11 cellular contexts compared by ENCODE assay signal in the genomic region with DNA sequence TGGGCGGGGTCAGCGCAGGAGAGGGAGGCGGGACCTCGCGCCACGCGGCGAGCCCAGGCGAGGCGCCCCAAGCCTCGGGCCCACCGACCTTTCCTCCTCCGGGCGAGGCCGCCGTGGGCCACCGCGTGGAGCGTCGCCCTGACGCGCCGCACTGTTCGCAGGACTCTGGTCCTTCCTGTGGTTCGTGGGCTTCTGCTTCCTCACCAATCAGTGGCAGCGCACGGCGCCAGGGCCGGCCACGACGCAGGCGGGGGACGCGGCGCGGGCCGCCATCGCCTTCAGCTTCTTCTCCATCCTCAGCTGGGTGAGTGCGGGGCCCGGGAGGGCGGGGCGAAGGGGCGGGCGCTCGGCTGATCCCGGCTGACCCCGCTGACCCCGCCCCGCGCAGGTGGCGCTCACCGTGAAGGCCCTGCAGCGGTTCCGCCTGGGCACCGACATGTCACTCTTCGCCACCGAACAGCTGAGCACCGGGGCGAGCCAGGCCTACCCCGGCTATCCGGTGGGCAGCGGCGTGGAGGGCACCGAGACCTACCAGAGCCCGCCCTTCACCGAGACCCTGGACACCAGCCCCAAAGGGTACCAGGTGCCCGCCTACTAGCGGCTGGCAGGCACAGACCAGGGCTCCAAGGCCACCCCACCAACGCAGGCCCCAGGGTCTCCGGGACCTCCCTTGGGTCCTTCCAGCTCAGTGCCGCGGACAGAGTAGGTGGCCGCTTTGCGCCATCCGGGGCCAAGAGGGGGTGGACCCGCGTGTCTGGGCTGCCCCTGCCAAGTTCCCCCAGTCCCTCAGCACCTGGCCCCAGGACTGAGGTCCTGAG. TPM values are rescaled to one million over a fixed set of nuclear protein-coding genes. Genes with fewer than 3 reads are reported as not detected.
DNase-seq lines count a peak whose midpoint lies in the region; ATAC-seq and TF ChIP-seq lines count a peak whose summit lies in the region.
"Had no signal": no experiment of that assay in that cellular context is flagged by ENCODE, and none has a peak within 500 bp of the region (broad histone marks: within the 10 kb centered on the region; RNA-seq: fewer than 3 reads in every experiment).

No MANE protein-coding gene starts in this region.

- H4K20me1 ChIP-seq in GM23338 (replicated peaks; ENCODE audit: insufficient read depth): no peaks in the 10 kb centered on the region; the same call in 1 of the 2 replicates

- H3K4me3 Mint-ChIP-seq in GM23338: peak overlapping the region; percentile 68
- H3K4me3 Mint-ChIP-seq in stimulated activated naive B cell treated with anti-CD40 and anti-IgM and Interleukin-4, amounts not matched to agents 10 μg/mL and 1 μg/mL and 100 μg/mL, for 72 hours: no peak overlapping the region
- H3K4me3 Mint-ChIP-seq: activated naive CD8-positive, alpha-beta T cell treated with anti-CD3 and anti-CD28 coated beads, Interleukin-2, amount 50 U/mL, for 24 hours had no signal

- H3K4me1 ChIP-seq in GM23338 (ENCODE audit: insufficient read depth): peaks cover 7% of the 10 kb centered on the region; the same call in 1 of the 2 replicates
- H3K4me1 ChIP-seq in ascending aorta: peaks cover 13 to 23% of the 10 kb centered on the region in 2 donors

- H3K27me3 Mint-ChIP-seq in GM23338 (ENCODE audit: insufficient read depth, low read depth, poor library complexity): peaks cover 31% of the 10 kb centered on the region
- no peaks in the 10 kb centered on the region for H3K27me3 Mint-ChIP-seq in stimulated activated naive B cell treated with anti-CD40 and anti-IgM and Interleukin-4, amounts not matched to agents 10 μg/mL and 1 μg/mL and 100 μg/mL, for 72 hours

- H3K27ac Mint-ChIP-seq in GM23338: no peak overlapping the region
- H3K27ac Mint-ChIP-seq in stimulated activated naive B cell treated with anti-CD40 and anti-IgM and Interleukin-4, amounts not matched to agents 10 μg/mL and 1 μg/mL and 100 μg/mL, for 72 hours: peak overlapping the region; percentile 98
- H3K27ac Mint-ChIP-seq: activated naive CD8-positive, alpha-beta T cell treated with anti-CD3 and anti-CD28 coated beads, Interleukin-2, amount 50 U/mL, for 24 hours had no signal

- no peaks in the 10 kb centered on the region for H3K9me2 ChIP-seq in GM23338 (ENCODE audit: insufficient read depth)

- intact Hi-C loops in ascending aorta (cut with DNase I): no loop called here

- H3K4me2 ChIP-seq in GM23338: peak overlapping the region; percentile 88

- H3K9me3 ChIP-seq in ascending aorta: no peaks in the 10 kb centered on the region

- H3K27ac ChIP-seq in GM23338 (ENCODE audit: low read depth): no peak overlapping the region
- H3K27ac ChIP-seq in ascending aorta: no peak overlapping the region

- H3F3A ChIP-seq in GM23338 (replicated peaks; ENCODE audit: low read depth): peaks cover 23% of the 10 kb centered on the region

- peaks cover 15% of the 10 kb centered on the region for H3K4me1 Mint-ChIP-seq in GM23338
- H3K4me1 Mint-ChIP-seq in stimulated activated naive B cell treated with anti-CD40 and anti-IgM and Interleukin-4, amounts not matched to agents 10 μg/mL and 1 μg/mL and 100 μg/mL, for 72 hours: peaks cover 23 to 37% of the 10 kb centered on the region in 2 donors

- peaks cover 4% of the 10 kb centered on the region; the same call in 1 of the 2 replicates for H3K79me2 ChIP-seq in GM23338 (replicated peaks; ENCODE audit: insufficient read depth)

- H2AFZ ChIP-seq in GM23338: no peak overlapping the region

- H3K4me3 ChIP-seq in GM23338 (peak overlapping the region; percentile 69), ascending aorta (peak overlapping the region; percentile 54 to 65)

- DNase-seq in GM23338 (ENCODE audit: low spot score) (peak; percentile 85), ascending aorta (ENCODE audit: low spot score in 2 of 2) (no peak), iPS-NIHi7 (ENCODE audit: extremely low spot score) (peak; percentile 58), left lobe of liver (ENCODE audit: low spot score) (no peak), NCI-H128 (lab: John Stamatoyannopoulos, UW; ENCODE audit: unreplicated experiment) (no peak), DMS 273 treated with DMSO at 0.1 percent for 48 hours (lab: John Stamatoyannopoulos, UW) (no peak)
- no peak for DNase-seq in stimulated activated naive B cell treated with anti-CD40 and anti-IgM and Interleukin-4, amounts not matched to agents 10 μg/mL and 1 μg/mL and 100 μg/mL, for 72 hours
- DNase-seq: NCI-H2029 had no signal

- H3K27me3 ChIP-seq in GM23338 (ENCODE audit: insufficient read depth) (peaks cover 33% of the 10 kb centered on the region), ascending aorta (peaks cover 16% of the 10 kb centered on the region)

- ATAC-seq in GM23338: peak; percentile 60
- no peak for ATAC-seq in stimulated activated naive B cell treated with anti-CD40 and anti-IgM and Interleukin-4, amounts not matched to agents 10 μg/mL and 1 μg/mL and 100 μg/mL, for 72 hours (replicated peaks)
- ATAC-seq in HG03520 (IDR thresholded peaks at IDR 0.05; ENCODE audit: unreplicated experiment): no peak
- no peak for ATAC-seq in left lobe of liver

- TF ChIP-seq CTCF in GM23338 (conservative IDR thresholded peaks at IDR 0.05; ENCODE audit: low read depth in 2 of 2) (no peak), ascending aorta (IDR thresholded peaks at IDR 0.05) (no peak)

- no peaks in the 10 kb centered on the region for H3K9me3 Mint-ChIP-seq in GM23338
- no peaks in the 10 kb centered on the region for H3K9me3 Mint-ChIP-seq in stimulated activated naive B cell treated with anti-CD40 and anti-IgM and Interleukin-4, amounts not matched to agents 10 μg/mL and 1 μg/mL and 100 μg/mL, for 72 hours
- H3K9me3 Mint-ChIP-seq: activated naive CD8-positive, alpha-beta T cell treated with anti-CD3 and anti-CD28 coated beads, Interleukin-2, amount 50 U/mL, for 24 hours; T-helper 1 cell treated with Interleukin-12 subunit alpha and Interleukin-12 subunit beta and Interleukin-4 antibody, amounts not matched to agents 30 μg/mL and 1 μg/mL, for 36 hours had no signal

- peaks cover 10% of the 10 kb centered on the region for H3K36me3 Mint-ChIP-seq in GM23338 (ENCODE audit: low read depth)
- peaks cover 15 to 46% of the 10 kb centered on the region in 2 donors for H3K36me3 Mint-ChIP-seq in stimulated activated naive B cell treated with anti-CD40 and anti-IgM and Interleukin-4, amounts not matched to agents 10 μg/mL and 1 μg/mL and 100 μg/mL, for 72 hours

- H3K36me3 ChIP-seq in GM23338 (ENCODE audit: insufficient read depth): no peaks in the 10 kb centered on the region; the same call in 1 of the 2 replicates
- peaks cover under 1 to 10% of the 10 kb centered on the region in 2 donors for H3K36me3 ChIP-seq in ascending aorta

TF ChIP-seq in GM23338, 12 proteins besides CTCF, POLR2A, EP300 and RAD21:
- TF ChIP-seq POLR2AphosphoS5 (IDR thresholded peaks at IDR 0.05; ENCODE audit: low read depth) (peak; percentile 70), REST (IDR thresholded peaks at IDR 0.05; ENCODE audit: unreplicated experiment) (no peak)

RNA-seq across cellular contexts. Expression of gene SYNGR3, which starts 2.9 kb away (rescaled TPM):
- total RNA-seq in GM23338 (2014; rRNA removed; shearing (Covaris generic)): 72.2 and 77.7 TPM in 2 replicates
- 44.7 and 45.4 TPM in 2 replicates for polyA plus RNA-seq in GM23338 (2016; fragmentation: Nextera tagmentation; extraction: Ambion mirVana)
- total RNA-seq in ascending aorta: 0.32 TPM
- 0.30 TPM for total RNA-seq in left lobe of liver

RNA-seq across cellular contexts. Expression of gene GFER, which starts 8.7 kb away (rescaled TPM):
- 40.1 and 53.2 TPM in 2 replicates for total RNA-seq in GM23338 (2014; rRNA removed; shearing (Covaris generic))
- polyA plus RNA-seq in GM23338 (2016; fragmentation: Nextera tagmentation; extraction: Ambion mirVana): 64.5 and 68.5 TPM in 2 replicates
- 2.7 TPM for total RNA-seq in ascending aorta
- total RNA-seq in left lobe of liver: 20.3 TPM

RNA-seq across cellular contexts. Expression of gene NOXO1, which starts 11.4 kb away (rescaled TPM):
- 1.2 and 2.0 TPM in 2 replicates for total RNA-seq in GM23338 (2014; rRNA removed; shearing (Covaris generic))
- 2.0 and 2.6 TPM in 2 replicates for polyA plus RNA-seq in GM23338 (2016; fragmentation: Nextera tagmentation; extraction: Ambion mirVana)
- not detected for total RNA-seq in ascending aorta
- 1.7 TPM for total RNA-seq in left lobe of liver

RNA-seq across cellular contexts. Expression of gene ZNF598, which starts 16.9 kb away (rescaled TPM):
- 31.7 and 48.6 TPM in 2 replicates for total RNA-seq in GM23338 (2014; rRNA removed; shearing (Covaris generic))
- polyA plus RNA-seq in GM23338 (2016; fragmentation: Nextera tagmentation; extraction: Ambion mirVana): 8.5 and 10.2 TPM in 2 replicates
- total RNA-seq in ascending aorta (31.1 TPM), left lobe of liver (29.9 TPM)

RNA-seq across cellular contexts. Expression of gene TBL3, which starts 20.8 kb away (rescaled TPM):
- 122 and 157 TPM in 2 replicates for total RNA-seq in GM23338 (2014; rRNA removed; shearing (Covaris generic))
- 67.0 and 68.8 TPM in 2 replicates for polyA plus RNA-seq in GM23338 (2016; fragmentation: Nextera tagmentation; extraction: Ambion mirVana)
- total RNA-seq in ascending aorta (55.7 TPM), left lobe of liver (18.6 TPM)

Comparison
In these comparisons a context has a peak if more than half of its experiments do, and no peak if none do; other contexts are left out.
1. DNase-seq: peak in GM23338 (single experiment) and iPS-NIHi7 (single experiment); none in ascending aorta (0 of 2), stimulated activated naive B cell treated with anti-CD40 and anti-IgM and Interleukin-4, amounts not matched to agents 10 μg/mL and 1 μg/mL and 100 μg/mL, for 72 hours (single experiment), left lobe of liver (single experiment), NCI-H128 (single experiment) and DMS 273 treated with DMSO at 0.1 percent for 48 hours (single experiment).
2. RNA of gene SYNGR3, which starts 2.9 kb away (total RNA-seq): 72.2 to 77.7 TPM in GM23338; 0.32 TPM in ascending aorta (single experiment) and 0.30 TPM in left lobe of liver (single experiment); every median in the first group is over 10 times any median in the second.